ENCODE assay signal across 19 cellular contexts in the genomic region with DNA sequence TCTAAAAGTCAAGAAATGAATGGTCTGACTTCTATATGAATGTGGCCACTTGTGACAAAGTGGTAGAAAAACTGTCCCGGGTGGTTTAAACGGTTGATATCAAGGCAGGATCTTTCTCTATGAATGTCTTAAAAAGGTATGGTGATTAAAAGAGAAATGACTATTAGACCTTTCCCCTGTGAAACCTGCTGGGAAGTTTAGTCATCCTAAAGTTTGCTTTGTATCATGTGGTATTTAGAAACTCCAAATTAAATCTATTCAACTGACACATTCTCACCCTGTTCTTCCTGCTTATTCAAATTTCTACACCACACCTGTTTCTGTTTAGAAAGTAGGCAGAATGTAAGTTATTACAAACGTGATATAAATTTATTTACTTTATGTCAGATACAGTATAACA.
DNase-seq lines count a peak whose midpoint lies in the region; ATAC-seq and TF ChIP-seq lines count a peak whose summit lies in the region.
"Had no signal": no experiment of that assay in that cellular context is flagged by ENCODE, and none has a peak within 500 bp of the region (broad histone marks: within the 10 kb centered on the region; RNA-seq: fewer than 3 reads in every experiment).

No MANE protein-coding gene starts in this region.

- H3K27ac ChIP-seq in tibial artery (peak overlapping the region; percentile 62 to 63), adrenal gland (no peak overlapping the region)
- H3K27ac ChIP-seq: SJSA1 had no signal

- 61 to 77% (median 67%) methylated on average over 3 of the region's 3 CpGs for WGBS in adrenal gland, 4 donors

- TF ChIP-seq POLR2A in adrenal gland (IDR thresholded peaks at IDR 0.05): no peak

- no peaks in the 10 kb centered on the region for H3K27me3 ChIP-seq in tibial artery
- no peaks in the 10 kb centered on the region for H3K27me3 ChIP-seq in adrenal gland
- H3K27me3 ChIP-seq: SJSA1 had no signal

- in situ Hi-C loops in astrocyte of the spinal cord (cut with HindIII; ENCODE audit: low sequenced_read_pairs): no loop called here

- no peaks in the 10 kb centered on the region for H3K36me3 Mint-ChIP-seq in activated CD4-positive, alpha-beta memory T cell treated with anti-CD3 and anti-CD28 coated beads for 36 hours

- no peak overlapping the region for H3K4me3 Mint-ChIP-seq in activated CD4-positive, alpha-beta memory T cell treated with anti-CD3 and anti-CD28 coated beads for 36 hours

- no peak for TF ChIP-seq CTCF in astrocyte of the spinal cord (IDR thresholded peaks at IDR 0.05; ENCODE audit: low read depth, low read length)
- no peak for TF ChIP-seq CTCF in tibial artery (IDR thresholded peaks at IDR 0.05)
- no peak for TF ChIP-seq CTCF in adrenal gland (IDR thresholded peaks at IDR 0.05)

- CTCF ChIA-PET in activated CD4-positive, alpha-beta memory T cell treated with anti-CD3 and anti-CD28 coated beads for 36 hours (lab: Charles Lee): no interaction called here

- H3K4me1 ChIP-seq in tibial artery (peaks cover 0 to 22% (median 4%) of the 10 kb centered on the region in 4 donors), adrenal gland (replicated peaks in 1 of 2) (no peaks in the 10 kb centered on the region)
- H3K4me1 ChIP-seq: SJSA1 had no signal

- ATAC-seq in GM21723 (IDR thresholded peaks at IDR 0.05; ENCODE audit: unreplicated experiment): peak; percentile 22

- H3K9me3 ChIP-seq in tibial artery (no peaks in the 10 kb centered on the region), adrenal gland (replicated peaks in 1 of 3) (no peaks in the 10 kb centered on the region)
- H3K9me3 ChIP-seq: SJSA1 had no signal

- intact Hi-C loops in tibial artery (cut with DNase I; ENCODE audit: low total_unique reads) (no loop called here), adrenal gland (cut with DNase I) (no loop called here)
- intact Hi-C loops in activated CD4-positive, alpha-beta memory T cell treated with anti-CD3 and anti-CD28 coated beads for 36 hours (cut with micrococcal nuclease): no loop called here

- DNase-seq in M059J (ENCODE audit: low read depth) (peak; percentile 2), astrocyte of the spinal cord (ENCODE audit: low read depth, low spot score) (peak; percentile 17), tibial artery (no peak), germinal center (ENCODE audit: low spot score) (no peak), adrenal gland (no peak)
- no peak for DNase-seq in activated CD4-positive, alpha-beta memory T cell treated with anti-CD3 and anti-CD28 coated beads for 36 hours
- DNase-seq: KG1; MM.1S; NCI-H1417; NCI-H1694; NCI-H2029 treated with DMSO at 0.1 percent for 48 hours; NCI-H446 treated with DMSO at 0.1 percent for 48 hours; NCI-H526; NCI-H82; NK-92 treated with Interleukin-12 subunit alpha and Interleukin-12 subunit beta, amount 100 ng/mL, for 24 hours; Right ventricle myocardium superior; RPMI8226 had no signal

- H3K4me3 ChIP-seq in astrocyte of the spinal cord (ENCODE audit: low read depth, low read length) (no peak overlapping the region), tibial artery (no peak overlapping the region), adrenal gland (no peak overlapping the region)
- H3K4me3 ChIP-seq: SJSA1 had no signal

- no peak overlapping the region for H3K27ac Mint-ChIP-seq in activated CD4-positive, alpha-beta memory T cell treated with anti-CD3 and anti-CD28 coated beads for 36 hours

- no peaks in the 10 kb centered on the region for H3K27me3 Mint-ChIP-seq in activated CD4-positive, alpha-beta memory T cell treated with anti-CD3 and anti-CD28 coated beads for 36 hours

- H3K9me3 Mint-ChIP-seq in activated CD4-positive, alpha-beta memory T cell treated with anti-CD3 and anti-CD28 coated beads for 36 hours: no peaks in the 10 kb centered on the region

- POLR2A ChIA-PET in activated CD4-positive, alpha-beta memory T cell treated with anti-CD3 and anti-CD28 coated beads for 36 hours (lab: Charles Lee): no interaction called here

- H3K4me1 Mint-ChIP-seq in activated CD4-positive, alpha-beta memory T cell treated with anti-CD3 and anti-CD28 coated beads for 36 hours (ENCODE audit: low read depth): no peaks in the 10 kb centered on the region

- H3K36me3 ChIP-seq in tibial artery (no peaks in the 10 kb centered on the region), adrenal gland (replicated peaks in 1 of 2) (no peaks in the 10 kb centered on the region)
- H3K36me3 ChIP-seq: SJSA1 had no signal

Comparison
In these comparisons a context has a peak if more than half of its experiments do, and no peak if none do; other contexts are left out.
1. DNase-seq: peak in M059J (single experiment) and astrocyte of the spinal cord (single experiment); none in tibial artery (0 of 2), germinal center (single experiment), activated CD4-positive, alpha-beta memory T cell treated with anti-CD3 and anti-CD28 coated beads for 36 hours (single experiment) and adrenal gland (0 of 7).
2. H3K27ac ChIP-seq: peak in tibial artery (2 of 2); none in adrenal gland (0 of 5).